Comparison of ENCODE assay signal across 1 cellular context in genomic region chr17:40958086-40958953, GRCh38.
TF ChIP-seq lines count a peak whose summit lies in the region.

No MANE protein-coding gene starts in this region.

TF ChIP-seq in SK-N-SH, 30 proteins besides CTCF, POLR2A, EP300 and RAD21:
- TF ChIP-seq FOSL2 (IDR thresholded peaks at IDR 0.05; ENCODE audit: borderline replicate concordance, low read depth), result no peak
- TF ChIP-seq MEF2A (IDR thresholded peaks at IDR 0.05; ENCODE audit: borderline replicate concordance, low read depth), result no peak
- no peak for TF ChIP-seq NRF1 (IDR thresholded peaks at IDR 0.05; ENCODE audit: low read depth, low read length)
- no peak for TF ChIP-seq REST (IDR thresholded peaks at IDR 0.05; ENCODE audit: low read depth, low read length)
- no peak for TF ChIP-seq FOXJ3 (CRISPR knock-in tag; IDR thresholded peaks at IDR 0.05)
- TF ChIP-seq GABPA (IDR thresholded peaks at IDR 0.05; ENCODE audit: low read depth), result no peak
- TF ChIP-seq RFX5 (IDR thresholded peaks at IDR 0.05; ENCODE audit: low read length), result no peak
- TF ChIP-seq RXRA (IDR thresholded peaks at IDR 0.05; ENCODE audit: borderline replicate concordance, low read depth), result no peak
- no peak for TF ChIP-seq ZBTB33 (IDR thresholded peaks at IDR 0.05; ENCODE audit: borderline replicate concordance, low read depth)
- TF ChIP-seq NFIC (IDR thresholded peaks at IDR 0.05; ENCODE audit: borderline replicate concordance), result no peak
- TF ChIP-seq SMC3 (IDR thresholded peaks at IDR 0.05; ENCODE audit: low read depth, low read length), result no peak
- no peak for TF ChIP-seq IRF3 (IDR thresholded peaks at IDR 0.05; ENCODE audit: low read depth, low read length)
- no peak for TF ChIP-seq POLR2AphosphoS5 (IDR thresholded peaks at IDR 0.05; ENCODE audit: low read depth, low read length)
- no peak for TF ChIP-seq RCOR1 (IDR thresholded peaks at IDR 0.05; ENCODE audit: low read length)
- TF ChIP-seq TEAD4 (IDR thresholded peaks at IDR 0.05; ENCODE audit: borderline replicate concordance, insufficient read depth), result no peak
- TF ChIP-seq JUND (IDR thresholded peaks at IDR 0.05), result no peak
- no peak for TF ChIP-seq USF1 (IDR thresholded peaks at IDR 0.05; ENCODE audit: borderline replicate concordance, low read depth)
TF ChIP-seq in SK-N-SH: peak in this region for 0.
